Comparison of ENCODE assay signal across 17 cellular contexts in the genomic region with DNA sequence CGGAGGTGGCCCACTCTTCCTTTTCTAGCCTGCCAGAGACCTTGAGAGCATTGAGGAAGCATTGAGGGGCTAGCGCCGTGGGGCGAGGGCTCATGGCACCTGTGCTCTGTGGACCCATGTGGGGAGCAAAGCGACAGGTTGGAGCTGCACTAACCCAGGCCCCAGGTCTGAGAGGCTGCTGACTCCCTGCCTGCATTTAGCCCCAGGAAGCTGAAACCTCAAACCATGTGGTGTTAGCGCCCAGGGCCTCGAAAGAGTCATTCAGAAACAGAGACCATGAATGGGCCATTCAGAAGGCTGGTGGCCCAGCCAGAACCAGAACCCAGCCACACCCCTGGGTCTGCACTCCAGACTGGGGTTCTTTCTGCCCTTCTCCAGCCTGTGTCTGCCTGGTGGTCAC.
DNase-seq lines count a peak whose midpoint lies in the region; ATAC-seq and TF ChIP-seq lines count a peak whose summit lies in the region.
"Had no signal": no experiment of that assay in that cellular context is flagged by ENCODE, and none has a peak within 500 bp of the region (broad histone marks: within the 10 kb centered on the region; RNA-seq: fewer than 3 reads in every experiment).

No MANE protein-coding gene starts in this region.

- ATAC-seq in natural killer cell (no peak), GM21723 (IDR thresholded peaks at IDR 0.05; ENCODE audit: unreplicated experiment) (no peak)
- ATAC-seq: A549; CD8-positive, alpha-beta T cell; left ventricle myocardium superior had no signal

- intact Hi-C loops in natural killer cell (cut with micrococcal nuclease) = no loop called here

- H3K4me1 Mint-ChIP-seq in natural killer cell = peaks cover 35 to 37% of the 10 kb centered on the region in 2 donors

- peak; percentile 10 for DNase-seq in NK-92 treated with Interleukin-12 subunit alpha and Interleukin-12 subunit beta, amount 100 ng/mL, for 24 hours (lab: John Stamatoyannopoulos, UW)
- DNase-seq in NK-92 (lab: John Stamatoyannopoulos, UW; ENCODE audit: unreplicated experiment) (no peak), GM13977 (ENCODE audit: low spot score) (peak; percentile 60), SK-MEL-5 (ENCODE audit: low read depth, low spot score) (peak; percentile 7), natural killer cell (no peak), NCI-H510A treated with DMSO at 0.1 percent for 48 hours (lab: John Stamatoyannopoulos, UW) (no peak), CD1c-positive myeloid dendritic cell (ENCODE audit: extremely low spot score) (no peak)
- DNase-seq: activated effector memory CD4-positive, alpha-beta T cell treated with anti-CD3 and anti-CD28 coated beads, Interleukin-2, amount 50 U/mL, for 16 hours; CD8-positive, alpha-beta T cell; IMR-90; left ventricle myocardium superior; MV-4-11; NCI-H2029 treated with DMSO at 0.1 percent for 48 hours; stimulated activated CD4-positive, alpha-beta T cell treated with anti-CD3 and anti-CD28 coated beads, Interleukin-4, amount 100 ng/mL, for 4 hours had no signal

- no peaks in the 10 kb centered on the region for H3K9me3 Mint-ChIP-seq in natural killer cell
- H3K9me3 Mint-ChIP-seq: CD8-positive, alpha-beta T cell; type B pancreatic cell had no signal

- H3K27ac Mint-ChIP-seq in natural killer cell = no peak overlapping the region
- H3K27ac Mint-ChIP-seq: CD8-positive, alpha-beta T cell; type B pancreatic cell had no signal

- H3K4me3 Mint-ChIP-seq in natural killer cell = peak overlapping the region; percentile 42
- H3K4me3 Mint-ChIP-seq: CD8-positive, alpha-beta T cell; type B pancreatic cell had no signal

- H3K27me3 Mint-ChIP-seq in natural killer cell (ENCODE audit: low read depth in 2 of 2) = no peaks in the 10 kb centered on the region
- H3K27me3 Mint-ChIP-seq: type B pancreatic cell had no signal

- TF ChIP-seq CTCF in GM13977 (IDR thresholded peaks at IDR 0.05; ENCODE audit: extremely low read depth, insufficient read depth, missing control alignments) = no peak
- TF ChIP-seq CTCF in natural killer cell (IDR thresholded peaks at IDR 0.05) = no peak

- in situ Hi-C loops in GM13977 (cut with MboI; ENCODE audit: low pct_unique_long_range_greater_than_20kb, low sequenced_read_pairs, unreplicated experiment) (no loop called here), SK-MEL-5 (cut with HindIII; ENCODE audit: low pct_unique_long_range_greater_than_20kb, low sequenced_read_pairs) (no loop called here)

- no peaks in the 10 kb centered on the region for H3K36me3 Mint-ChIP-seq in natural killer cell
- H3K36me3 Mint-ChIP-seq: type B pancreatic cell had no signal

Comparison
In these comparisons a context has a peak if more than half of its experiments do, and no peak if none do; other contexts are left out.
1. DNase-seq: peak in NK-92 treated with Interleukin-12 subunit alpha and Interleukin-12 subunit beta, amount 100 ng/mL, for 24 hours (single experiment), GM13977 (single experiment) and SK-MEL-5 (single experiment); none in NK-92 (single experiment), natural killer cell (single experiment), NCI-H510A treated with DMSO at 0.1 percent for 48 hours (single experiment) and CD1c-positive myeloid dendritic cell (single experiment).